ENCODE assay signal across 1 cellular context in the genomic region with DNA sequence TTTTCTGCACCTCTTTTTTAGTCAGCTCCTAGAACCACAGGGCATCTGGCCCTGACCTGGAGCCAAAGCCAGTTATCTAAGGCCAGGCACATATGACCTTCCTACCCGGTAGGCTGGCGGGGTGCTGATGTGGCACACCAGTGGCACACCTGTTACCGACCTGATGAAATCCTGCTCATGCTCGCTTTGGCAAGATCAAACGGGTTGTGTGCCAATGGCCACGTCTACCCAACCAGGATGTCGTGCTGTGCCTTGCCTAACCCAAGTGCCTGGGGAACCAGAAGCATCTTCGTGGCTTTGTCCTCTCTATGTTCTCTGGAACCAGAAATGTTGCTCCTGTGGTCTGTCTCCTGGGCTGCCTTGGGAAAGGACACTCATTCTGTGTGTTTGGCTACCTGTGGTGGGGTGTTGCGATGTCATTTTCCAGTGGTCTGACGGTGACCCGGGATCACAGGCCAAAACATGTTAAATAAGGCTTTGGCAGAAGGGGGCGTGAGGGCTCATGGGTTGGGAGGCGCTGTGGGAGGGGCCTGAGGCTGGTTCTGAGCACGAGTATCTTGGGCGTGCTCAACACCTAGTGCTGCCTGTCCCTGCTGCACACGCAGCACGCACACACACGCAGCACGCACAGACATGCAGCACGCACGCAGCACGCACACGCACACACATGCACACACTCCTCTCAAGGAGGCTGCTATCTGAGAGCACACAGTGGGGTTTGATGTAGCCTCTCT.
TF ChIP-seq lines count a peak whose summit lies in the region.

No MANE protein-coding gene starts in this region.

TF ChIP-seq in WTC11, 78 proteins besides CTCF, POLR2A, EP300 and RAD21 (continued from another document):
- TF ChIP-seq, protein P1, sequence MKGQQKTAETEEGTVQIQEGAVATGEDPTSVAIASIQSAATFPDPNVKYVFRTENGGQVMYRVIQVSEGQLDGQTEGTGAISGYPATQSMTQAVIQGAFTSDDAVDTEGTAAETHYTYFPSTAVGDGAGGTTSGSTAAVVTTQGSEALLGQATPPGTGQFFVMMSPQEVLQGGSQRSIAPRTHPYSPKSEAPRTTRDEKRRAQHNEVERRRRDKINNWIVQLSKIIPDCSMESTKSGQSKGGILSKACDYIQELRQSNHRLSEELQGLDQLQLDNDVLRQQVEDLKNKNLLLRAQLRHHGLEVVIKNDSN (CRISPR knock-in tag; IDR thresholded peaks at IDR 0.05) = no peak
- TF ChIP-seq, protein P2, sequence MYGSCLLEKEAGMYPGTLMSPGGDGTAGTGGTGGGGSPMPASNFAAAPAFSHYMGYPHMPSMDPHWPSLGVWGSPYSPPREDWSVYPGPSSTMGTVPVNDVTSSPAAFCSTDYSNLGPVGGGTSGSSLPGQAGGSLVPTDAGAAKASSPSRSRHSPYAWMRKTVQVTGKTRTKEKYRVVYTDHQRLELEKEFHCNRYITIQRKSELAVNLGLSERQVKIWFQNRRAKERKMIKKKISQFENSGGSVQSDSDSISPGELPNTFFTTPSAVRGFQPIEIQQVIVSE (CRISPR knock-in tag; IDR thresholded peaks at IDR 0.05; ENCODE audit: borderline replicate concordance) = no peak
- TF ChIP-seq, protein P3, sequence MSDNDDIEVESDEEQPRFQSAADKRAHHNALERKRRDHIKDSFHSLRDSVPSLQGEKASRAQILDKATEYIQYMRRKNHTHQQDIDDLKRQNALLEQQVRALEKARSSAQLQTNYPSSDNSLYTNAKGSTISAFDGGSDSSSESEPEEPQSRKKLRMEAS (CRISPR knock-in tag; IDR thresholded peaks at IDR 0.05) = no peak
